8 cellular contexts compared by ENCODE assay signal in genomic region chr15:99076555-99077308, GRCh38. TPM values are rescaled to one million over a fixed set of nuclear protein-coding genes. Genes with fewer than 3 reads are reported as not detected.
DNase-seq lines count a peak whose midpoint lies in the region; ATAC-seq and TF ChIP-seq lines count a peak whose summit lies in the region.

No MANE protein-coding gene starts in this region.

- ATAC-seq in GM18498 (IDR thresholded peaks at IDR 0.05; ENCODE audit: unreplicated experiment): peak; percentile 87
- peak; percentile 84 for ATAC-seq in HG02938 (IDR thresholded peaks at IDR 0.05; ENCODE audit: unreplicated experiment)

- H4K20me1 ChIP-seq in smooth muscle cell (ENCODE audit: low read depth): no peaks in the 10 kb centered on the region

- peaks cover 5% of the 10 kb centered on the region for H3K4me1 Mint-ChIP-seq in T-helper 1 cell treated with Interleukin-12 subunit alpha and Interleukin-12 subunit beta and Interleukin-4 antibody, amounts not matched to agents 30 μg/mL and 1 μg/mL, for 36 hours (ENCODE audit: low read depth)

- no peaks in the 10 kb centered on the region for H3K36me3 ChIP-seq in smooth muscle cell (ENCODE audit: low read depth)

- TF ChIP-seq CTCF in cardiac fibroblast (IDR thresholded peaks at IDR 0.05; ENCODE audit: low read depth, low read length): peak; percentile 85
- TF ChIP-seq CTCF in smooth muscle cell (IDR thresholded peaks at IDR 0.05; ENCODE audit: borderline replicate concordance, insufficient read depth, poor library complexity, severe bottlenecking): peak; percentile 89

- peak; percentile 82 for DNase-seq in AG08395 (ENCODE audit: low spot score)
- peak; percentile 65 for DNase-seq in NCI-H146 treated with DMSO at 0.1 percent for 48 hours (lab: John Stamatoyannopoulos, UW; ENCODE audit: unreplicated experiment)
- DNase-seq in cardiac fibroblast (ENCODE audit: low read depth in 2 of 2): peak; percentile 88 to 89
- DNase-seq in islet precursor cell: peak; percentile 79
- DNase-seq in smooth muscle cell (lab: John Stamatoyannopoulos, UW; ENCODE audit: unreplicated experiment): no peak

- H3K79me2 ChIP-seq in smooth muscle cell (ENCODE audit: low read depth): no peaks in the 10 kb centered on the region

- no peaks in the 10 kb centered on the region for H3K36me3 Mint-ChIP-seq in T-helper 1 cell treated with Interleukin-12 subunit alpha and Interleukin-12 subunit beta and Interleukin-4 antibody, amounts not matched to agents 30 μg/mL and 1 μg/mL, for 36 hours (ENCODE audit: low read depth)

- H3K9me3 Mint-ChIP-seq in T-helper 1 cell treated with Interleukin-12 subunit alpha and Interleukin-12 subunit beta and Interleukin-4 antibody, amounts not matched to agents 30 μg/mL and 1 μg/mL, for 36 hours: no peaks in the 10 kb centered on the region

- peak overlapping the region; percentile 95 for H2AFZ ChIP-seq in smooth muscle cell (ENCODE audit: low read depth)

- H3K27me3 Mint-ChIP-seq in T-helper 1 cell treated with Interleukin-12 subunit alpha and Interleukin-12 subunit beta and Interleukin-4 antibody, amounts not matched to agents 30 μg/mL and 1 μg/mL, for 36 hours (ENCODE audit: low read depth): peaks cover 30% of the 10 kb centered on the region

- WGBS in smooth muscle cell (ENCODE audit: low lambda C conversion rate): 4% methylated on average over 10 of the region's 10 CpGs

- H3K27me3 ChIP-seq in smooth muscle cell (ENCODE audit: low read depth): no peaks in the 10 kb centered on the region

- no peaks in the 10 kb centered on the region for H3K9me3 ChIP-seq in smooth muscle cell (replicated peaks; ENCODE audit: low read depth)

- no peaks in the 10 kb centered on the region for H3F3A ChIP-seq in smooth muscle cell (ENCODE audit: low read depth)

- H3K4me1 ChIP-seq in smooth muscle cell (ENCODE audit: low read depth): no peaks in the 10 kb centered on the region

- H3K27ac Mint-ChIP-seq in T-helper 1 cell treated with Interleukin-12 subunit alpha and Interleukin-12 subunit beta and Interleukin-4 antibody, amounts not matched to agents 30 μg/mL and 1 μg/mL, for 36 hours: peak overlapping the region; percentile 73

- H3K4me3 ChIP-seq in cardiac fibroblast (replicated peaks in 1 of 2; ENCODE audit: low read depth in 2 of 2, low read length in 2 of 2) (peak overlapping the region; percentile 7 to 12), smooth muscle cell (peak overlapping the region; percentile 50)

- peak overlapping the region; percentile 88 for H3K4me3 Mint-ChIP-seq in T-helper 1 cell treated with Interleukin-12 subunit alpha and Interleukin-12 subunit beta and Interleukin-4 antibody, amounts not matched to agents 30 μg/mL and 1 μg/mL, for 36 hours

- H3K4me2 ChIP-seq in smooth muscle cell: peak overlapping the region; percentile 86

- H3K9ac ChIP-seq in smooth muscle cell (ENCODE audit: low read depth): peak overlapping the region; percentile 37

- H3K27ac ChIP-seq in smooth muscle cell (ENCODE audit: low read depth): no peak overlapping the region

RNA-seq across cellular contexts. Expression of gene SYNM, which starts 28.1 kb away (rescaled TPM):
- total RNA-seq in smooth muscle cell: 3.0 and 4.9 TPM in 2 replicates
- polyA plus RNA-seq in smooth muscle cell: 1.3 and 2.6 TPM in 2 replicates
